In genomic region chr10:87092356-87092860, GRCh38 we compare ENCODE assay signal across 8 cellular contexts. TPM values are rescaled to one million over a fixed set of nuclear protein-coding genes. Genes with fewer than 3 reads are reported as not detected.
DNase-seq lines count a peak whose midpoint lies in the region; ATAC-seq and TF ChIP-seq lines count a peak whose summit lies in the region.

No MANE protein-coding gene starts in this region.

- no peak for TF ChIP-seq CTCF in fibroblast of mammary gland (conservative IDR thresholded peaks at IDR 0.05; ENCODE audit: control insufficient read depth, insufficient read depth, low read depth, low read length)

- H3K9me2 ChIP-seq in GM23248 (ENCODE audit: insufficient read depth), result no peaks in the 10 kb centered on the region

- H3K4me1 ChIP-seq in GM23248 (ENCODE audit: insufficient read depth), result peaks cover 38% of the 10 kb centered on the region

- peak overlapping the region; percentile 16; the same call in 1 of the 2 replicates for H2AFZ ChIP-seq in GM23248

- H3K4me3 ChIP-seq in GM23248 (peak overlapping the region; percentile 90), fibroblast of mammary gland (ENCODE audit: control insufficient read depth, low read depth, low read length) (peak overlapping the region; percentile 74)

- H3K27me3 Mint-ChIP-seq in T-helper 1 cell treated with Interleukin-12 subunit alpha and Interleukin-12 subunit beta and Interleukin-4 antibody, amounts not matched to agents 30 μg/mL and 1 μg/mL, for 36 hours (ENCODE audit: low read depth), result no peaks in the 10 kb centered on the region

- peaks cover 49% of the 10 kb centered on the region for H3K4me1 Mint-ChIP-seq in T-helper 1 cell treated with Interleukin-12 subunit alpha and Interleukin-12 subunit beta and Interleukin-4 antibody, amounts not matched to agents 30 μg/mL and 1 μg/mL, for 36 hours (ENCODE audit: low read depth)

- 5 to 6% methylated on average over 7 of the region's 7 CpGs for WGBS in GM23248 (ENCODE audit: low coverage in 1 of 2, low lambda C conversion rate in 2 of 2, missing lambda C conversion rate in 2 of 2), 2 experiments

- peaks cover 19% of the 10 kb centered on the region for H3F3A ChIP-seq in GM23248 (ENCODE audit: insufficient read depth)

- H3K27ac Mint-ChIP-seq in T-helper 1 cell treated with Interleukin-12 subunit alpha and Interleukin-12 subunit beta and Interleukin-4 antibody, amounts not matched to agents 30 μg/mL and 1 μg/mL, for 36 hours, result peak overlapping the region; percentile 95

- H3K27ac ChIP-seq in GM23248, result peak overlapping the region; percentile 91

- no peaks in the 10 kb centered on the region for H3K27me3 ChIP-seq in GM23248 (replicated peaks; ENCODE audit: insufficient read depth)

- 0 out of 2 replicates have a peak, but pooled peaks cover 14% of the 10 kb centered on the region for H3K36me3 ChIP-seq in GM23248 (ENCODE audit: low read depth)

- H3K4me3 Mint-ChIP-seq in T-helper 1 cell treated with Interleukin-12 subunit alpha and Interleukin-12 subunit beta and Interleukin-4 antibody, amounts not matched to agents 30 μg/mL and 1 μg/mL, for 36 hours, result peak overlapping the region; percentile 92

- in situ Hi-C loops in GM23248 (cut with MboI), result no loop called here

- H3K79me2 ChIP-seq in GM23248 (ENCODE audit: insufficient read depth), result peaks cover 88% of the 10 kb centered on the region

- no peak for ATAC-seq in HG02840 (IDR thresholded peaks at IDR 0.05; ENCODE audit: low FRiP score, unreplicated experiment)
- no peak for ATAC-seq in HG03045 (IDR thresholded peaks at IDR 0.05; ENCODE audit: unreplicated experiment)

- peaks cover 31% of the 10 kb centered on the region for H3K36me3 Mint-ChIP-seq in T-helper 1 cell treated with Interleukin-12 subunit alpha and Interleukin-12 subunit beta and Interleukin-4 antibody, amounts not matched to agents 30 μg/mL and 1 μg/mL, for 36 hours (ENCODE audit: low read depth)

- DNase-seq in GM23248, result peak; percentile 75
- peak; percentile 59 for DNase-seq in fibroblast of mammary gland (ENCODE audit: low read depth)
- peak; percentile 40 for DNase-seq in pons (ENCODE audit: low spot score)
- DNase-seq in stimulated activated naive CD4-positive, alpha-beta T cell treated with Interleukin-2 at 50 U/mL for 16 hours (lab: John Stamatoyannopoulos, UW), result no peak
- DNase-seq in GM03348 (ENCODE audit: low spot score), result no peak

- peak overlapping the region; percentile 91 for H3K9ac ChIP-seq in GM23248

- no peaks in the 10 kb centered on the region for H4K20me1 ChIP-seq in GM23248 (ENCODE audit: insufficient read depth)

- peak overlapping the region; percentile 93 for H3K4me2 ChIP-seq in GM23248 (ENCODE audit: unreplicated experiment)

- no peaks in the 10 kb centered on the region for H3K9me3 ChIP-seq in GM23248 (ENCODE audit: low read depth)

- no peaks in the 10 kb centered on the region for H3K9me3 Mint-ChIP-seq in T-helper 1 cell treated with Interleukin-12 subunit alpha and Interleukin-12 subunit beta and Interleukin-4 antibody, amounts not matched to agents 30 μg/mL and 1 μg/mL, for 36 hours

RNA-seq across cellular contexts. Expression of gene GLUD1, which starts 2.2 kb away (rescaled TPM):
- total RNA-seq in GM23248 (2014; rRNA removed; shearing (Covaris generic)), result 209 and 234 TPM in 2 replicates
- polyA plus RNA-seq in GM23248 (2016; fragmentation: Nextera tagmentation; extraction: Ambion mirVana), result 98.5 and 98.8 TPM in 2 replicates

RNA-seq across cellular contexts. Expression of gene SHLD2, which starts 2.6 kb away (rescaled TPM):
- 17.8 and 22.9 TPM in 2 replicates for total RNA-seq in GM23248 (2014; rRNA removed; shearing (Covaris generic))
- 13.5 and 14.0 TPM in 2 replicates for polyA plus RNA-seq in GM23248 (2016; fragmentation: Nextera tagmentation; extraction: Ambion mirVana)

Comparison
In these comparisons a context has a peak if more than half of its experiments do, and no peak if none do; other contexts are left out.
1. DNase-seq: peak in GM23248 (single experiment), fibroblast of mammary gland (single experiment) and pons (single experiment); none in stimulated activated naive CD4-positive, alpha-beta T cell treated with Interleukin-2 at 50 U/mL for 16 hours (single experiment) and GM03348 (single experiment).